Comparison of ENCODE assay signal across 20 cellular contexts in the genomic region with DNA sequence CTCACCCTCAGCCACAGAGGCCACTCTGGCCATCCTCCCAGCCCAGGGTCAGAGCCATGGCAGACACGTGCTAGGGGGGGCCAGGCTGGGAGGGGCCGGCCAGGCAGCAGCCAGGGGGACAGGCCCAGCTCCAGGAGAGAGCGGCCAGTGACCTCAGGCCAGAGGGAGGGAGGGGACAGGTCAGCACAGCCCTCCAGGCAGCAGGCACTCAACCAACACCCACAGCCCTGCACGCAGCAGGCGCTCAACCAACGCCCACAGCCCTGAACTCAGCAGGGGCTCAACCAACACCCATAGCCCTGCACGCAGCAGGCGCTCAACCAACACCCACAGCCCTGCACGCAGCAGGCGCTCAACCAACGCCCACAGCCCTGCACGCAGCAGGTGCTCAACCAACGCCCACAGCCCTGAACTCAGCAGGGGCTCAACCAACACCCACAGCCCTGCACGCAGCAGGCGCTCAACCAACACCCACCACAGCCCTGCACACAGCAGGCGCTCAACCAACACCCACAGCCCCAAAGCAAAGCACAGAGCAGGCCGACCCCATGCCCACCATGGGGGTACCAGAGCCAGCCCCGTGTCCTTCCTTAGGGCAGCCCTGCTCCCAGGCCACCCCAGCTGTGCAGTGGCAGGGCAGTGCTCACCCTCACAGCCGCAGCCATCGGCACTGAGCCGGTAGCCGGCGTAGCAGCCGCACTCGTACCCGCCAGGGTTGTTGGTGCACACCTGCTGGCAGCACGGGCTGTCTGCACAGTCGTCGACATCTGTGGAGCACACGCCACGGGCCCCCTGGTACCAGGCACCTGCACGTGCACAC. TPM values are rescaled to one million over a fixed set of nuclear protein-coding genes. Genes with fewer than 3 reads are reported as not detected.
"Had no signal": no experiment of that assay in that cellular context is flagged by ENCODE, and none has a peak within 500 bp of the region (broad histone marks: within the 10 kb centered on the region; RNA-seq: fewer than 3 reads in every experiment).

No MANE protein-coding gene starts in this region.

- H3K4me3 ChIP-seq: cardiac muscle cell, dorsolateral prefrontal cortex, heart left ventricle, lung, spleen, testis had no signal

- H3K27ac ChIP-seq: cardiac muscle cell, dorsolateral prefrontal cortex, epithelial cell of prostate, heart left ventricle, spleen, testis, VCaP had no signal

- H3K27me3 ChIP-seq: cardiac muscle cell, dorsolateral prefrontal cortex, heart left ventricle, spleen, testis had no signal

- DNase-seq: activated CD4-positive, alpha-beta T cell treated with anti-CD3 and anti-CD28 coated beads, Interleukin-2, amount 50 U/mL, for 1 hour; activated CD4-positive, CD25-positive, alpha-beta regulatory T cell treated with anti-CD3 and anti-CD28 coated beads, Interleukin-2, amount 50 U/mL, for 72 hours; activated CD8-positive, alpha-beta memory T cell treated with anti-CD3 and anti-CD28 coated beads for 24 hours; activated naive CD8-positive, alpha-beta T cell treated with anti-CD3 and anti-CD28 coated beads for 36 hours; dorsolateral prefrontal cortex; endodermal cell; heart left ventricle; kidney; posterior cingulate gyrus; retina; spleen; stimulated activated CD4-positive, alpha-beta T cell treated with anti-CD3 and anti-CD28 coated beads, Interleukin-4, amount 100 ng/mL, for 4 hours; T-helper 2 cell; testis had no signal

- H3K9me3 ChIP-seq: heart left ventricle, spleen, testis had no signal

- H3K36me3 ChIP-seq: cardiac muscle cell, heart left ventricle had no signal

- H3K4me1 ChIP-seq: heart left ventricle, spleen, testis had no signal

RNA-seq across cellular contexts. Expression of gene ARHGEF16, which starts 55.9 kb away (rescaled TPM):
- total RNA-seq: activated T-helper 1 cell treated with anti-CD3 and anti-CD28 coated beads, Interleukin-12 subunit alpha, Interleukin-12 subunit beta, Interleukin-2, Interleukin-4 antibody, amounts not matched to agents 30 ng/mL and 10 ng/mL and 1 ng/mL, durations not matched to agents 14 hours and 24 hours and 36 hours; frontal cortex had no signal
